ENCODE assay signal across 24 cellular contexts in genomic region chr1:51442198-51442597, GRCh38.
DNase-seq lines count a peak whose midpoint lies in the region; ATAC-seq and TF ChIP-seq lines count a peak whose summit lies in the region.
"Had no signal": no experiment of that assay in that cellular context is flagged by ENCODE, and none has a peak within 500 bp of the region (broad histone marks: within the 10 kb centered on the region; RNA-seq: fewer than 3 reads in every experiment).

No MANE protein-coding gene starts in this region.

- no peak overlapping the region for H2AK5ac ChIP-seq in neuronal stem cell (ENCODE audit: low read depth, low read length)

- H4K91ac ChIP-seq in neuronal stem cell (ENCODE audit: low read depth, low read length, poor library complexity) = no peak overlapping the region

- no peak overlapping the region for H3K4me3 ChIP-seq in HEK293 (ENCODE audit: low read depth, low read length)
- no peak overlapping the region for H3K4me3 ChIP-seq in neuronal stem cell (ENCODE audit: low read length in 2 of 2)
- H3K4me3 ChIP-seq: body of pancreas, colonic mucosa, heart right ventricle, upper lobe of right lung had no signal

- H3K27ac ChIP-seq in HEK293 (ENCODE audit: extremely low read depth, low read depth, low read length) (no peak overlapping the region), neuronal stem cell (replicated peaks; ENCODE audit: low read length) (no peak overlapping the region)
- H3K27ac ChIP-seq: body of pancreas, colonic mucosa, KMS-11, upper lobe of right lung had no signal

- no peak overlapping the region for H4K8ac ChIP-seq in neuronal stem cell (ENCODE audit: low read depth, low read length)

- H3K36me3 Mint-ChIP-seq in activated CD8-positive, alpha-beta T cell treated with anti-CD3 and anti-CD28 coated beads for 36 hours (ENCODE audit: low read depth) = peaks cover 29% of the 10 kb centered on the region
- H3K36me3 Mint-ChIP-seq in immature natural killer cell = peaks cover 9 to 26% (median 15%) of the 10 kb centered on the region in 3 donors

- H3K23ac ChIP-seq in neuronal stem cell (ENCODE audit: low read depth, low read length, poor library complexity) = no peak overlapping the region

- no peak overlapping the region for H3K14ac ChIP-seq in neuronal stem cell (ENCODE audit: low read length)

- peak overlapping the region; percentile 80 for H3K27ac Mint-ChIP-seq in activated CD8-positive, alpha-beta T cell treated with anti-CD3 and anti-CD28 coated beads for 36 hours
- H3K27ac Mint-ChIP-seq in immature natural killer cell = peak overlapping the region; percentile 6 to 90 (median 74)
- H3K27ac Mint-ChIP-seq: WTC11 had no signal

- H2AFZ ChIP-seq in neuronal stem cell (ENCODE audit: low read length) = no peak overlapping the region

- no peak overlapping the region for H3K4me2 ChIP-seq in neuronal stem cell (ENCODE audit: insufficient read depth, low read length, poor library complexity, severe bottlenecking)
- H3K4me2 ChIP-seq: KMS-11 had no signal

- POLR2A ChIA-PET in HEK293 (lab: Yijun Ruan, JAX) = no interaction called here
- POLR2A ChIA-PET in activated CD8-positive, alpha-beta T cell treated with anti-CD3 and anti-CD28 coated beads for 36 hours (lab: Charles Lee) = no interaction called here

- H3K9me3 ChIP-seq in HEK293 (ENCODE audit: control insufficient read depth, insufficient read depth, low read depth, low read length) (no peaks in the 10 kb centered on the region), neuronal stem cell (replicated peaks in 1 of 2; ENCODE audit: control insufficient read depth in 2 of 2, insufficient read depth in 1 of 2, low read depth in 1 of 2, low read length in 2 of 2) (no peaks in the 10 kb centered on the region)
- H3K9me3 ChIP-seq: body of pancreas, colonic mucosa, heart right ventricle, upper lobe of right lung had no signal

- H3K27me3 ChIP-seq in neuronal stem cell (ENCODE audit: control insufficient read depth in 3 of 3, insufficient read depth in 3 of 3, low read depth in 1 of 3, low read length in 3 of 3) = no peaks in the 10 kb centered on the region
- H3K27me3 ChIP-seq: body of pancreas, colonic mucosa, heart right ventricle, upper lobe of right lung had no signal

- H3K4me3 Mint-ChIP-seq in activated CD8-positive, alpha-beta T cell treated with anti-CD3 and anti-CD28 coated beads for 36 hours = no peak overlapping the region
- H3K4me3 Mint-ChIP-seq in immature natural killer cell = peak overlapping the region in 4 of 5 donors; percentile 19 to 76 (median 44)
- H3K4me3 Mint-ChIP-seq: WTC11 had no signal

- no peak overlapping the region for H2BK15ac ChIP-seq in neuronal stem cell (ENCODE audit: low read length)

- CTCF ChIA-PET in HEK293 (lab: Yijun Ruan, JAX) = interaction anchor here (0.7 kb wide), 1 partner anchor 9 kb away, joined by 5 read pairs; no protein-coding TSS in a partner anchor
- CTCF ChIA-PET in activated CD8-positive, alpha-beta T cell treated with anti-CD3 and anti-CD28 coated beads for 36 hours (lab: Charles Lee) = interaction anchor here (1.4 kb wide), 1 partner anchor 94 kb away, joined by 3 read pairs; no protein-coding TSS in a partner anchor

- no peak overlapping the region for H2BK120ac ChIP-seq in neuronal stem cell (ENCODE audit: low read depth, low read length)

- ATAC-seq in GM18511 (IDR thresholded peaks at IDR 0.05; ENCODE audit: unreplicated experiment) (peak; percentile 34), HG03521 (IDR thresholded peaks at IDR 0.05; ENCODE audit: unreplicated experiment) (no peak), HG02610 (IDR thresholded peaks at IDR 0.05; ENCODE audit: unreplicated experiment) (no peak)
- ATAC-seq in activated CD8-positive, alpha-beta T cell treated with anti-CD3 and anti-CD28 coated beads for 36 hours = no peak
- ATAC-seq: body of pancreas, HCT116, heart right ventricle, SK-N-SH treated with all-trans-retinoic acid at 6 μM for 48 hours, upper lobe of right lung, WTC11 had no signal

- no peak overlapping the region for H3K4ac ChIP-seq in neuronal stem cell (ENCODE audit: low read length)

- no peak for TF ChIP-seq CTCF in HEK293 (tag by site-specific recombination; IDR thresholded peaks at IDR 0.05)
- no peak for TF ChIP-seq CTCF in activated CD8-positive, alpha-beta T cell treated with anti-CD3 and anti-CD28 coated beads for 36 hours (IDR thresholded peaks at IDR 0.05)

- H3K36me3 ChIP-seq in HEK293 (ENCODE audit: control insufficient read depth in 2 of 2, insufficient read depth in 1 of 2, low read length in 2 of 2) (peaks cover 0 to 27% of the 10 kb centered on the region in 2 experiments), neuronal stem cell (replicated peaks in 1 of 2; ENCODE audit: control insufficient read depth in 2 of 2, insufficient read depth in 2 of 2, low read length in 2 of 2) (peaks cover 0 to 27% of the 10 kb centered on the region in 2 donors)

- no peak for DNase-seq in activated CD8-positive, alpha-beta T cell treated with anti-CD3 and anti-CD28 coated beads for 36 hours
- DNase-seq in immature natural killer cell (peak; percentile 5 to 29 (median 7)), neuronal stem cell (ENCODE audit: low spot score) (no peak), SK-N-DZ (ENCODE audit: low spot score) (no peak)
- DNase-seq: body of pancreas; CD4-positive, alpha-beta memory T cell; colonic mucosa; heart right ventricle; NCI-H1092 treated with DMSO at 0.1 percent for 48 hours; NCI-H2081; NCI-H446; retina; RPMI8226; stimulated activated CD4-positive, alpha-beta T cell treated with anti-CD3 and anti-CD28 coated beads, Interleukin-4, amount 100 ng/mL, for 4 hours; T-helper 9 cell; upper lobe of right lung had no signal

- no peak overlapping the region for H2BK12ac ChIP-seq in neuronal stem cell (ENCODE audit: low read length)

- H3K9me3 Mint-ChIP-seq in activated CD8-positive, alpha-beta T cell treated with anti-CD3 and anti-CD28 coated beads for 36 hours = no peaks in the 10 kb centered on the region
- no peaks in the 10 kb centered on the region for H3K9me3 Mint-ChIP-seq in immature natural killer cell
- H3K9me3 Mint-ChIP-seq: CD4-positive, alpha-beta memory T cell; WTC11 had no signal

- intact Hi-C loops in activated CD8-positive, alpha-beta T cell treated with anti-CD3 and anti-CD28 coated beads for 36 hours (cut with micrococcal nuclease) = no loop called here

- H3K4me1 Mint-ChIP-seq in activated CD8-positive, alpha-beta T cell treated with anti-CD3 and anti-CD28 coated beads for 36 hours (ENCODE audit: low read depth) = peaks cover 47% of the 10 kb centered on the region
- H3K4me1 Mint-ChIP-seq in immature natural killer cell = peaks cover 36 to 42% of the 10 kb centered on the region in 2 donors
- H3K4me1 Mint-ChIP-seq: WTC11 had no signal

- H2BK5ac ChIP-seq in neuronal stem cell (ENCODE audit: low read length) = no peak overlapping the region

- H3K4me1 ChIP-seq in HEK293 (ENCODE audit: control insufficient read depth, insufficient read depth, low read length) = peaks cover 9% of the 10 kb centered on the region
- H3K4me1 ChIP-seq in neuronal stem cell (ENCODE audit: control insufficient read depth in 2 of 2, insufficient read depth in 1 of 2, low read depth in 1 of 2, low read length in 2 of 2) = no peaks in the 10 kb centered on the region
- H3K4me1 ChIP-seq: colonic mucosa had no signal

- H3K79me1 ChIP-seq in neuronal stem cell (ENCODE audit: low read depth, low read length) = no peaks in the 10 kb centered on the region

- no peak overlapping the region for H3K18ac ChIP-seq in neuronal stem cell (ENCODE audit: low read length)

- no peak overlapping the region for H3K9ac ChIP-seq in neuronal stem cell (ENCODE audit: low read depth, low read length, poor library complexity)
- H3K9ac ChIP-seq: KMS-11 had no signal

- H3K27me3 Mint-ChIP-seq in activated CD8-positive, alpha-beta T cell treated with anti-CD3 and anti-CD28 coated beads for 36 hours = no peaks in the 10 kb centered on the region
- no peaks in the 10 kb centered on the region for H3K27me3 Mint-ChIP-seq in immature natural killer cell (ENCODE audit: low read depth in 3 of 3)
- H3K27me3 Mint-ChIP-seq: CD4-positive, alpha-beta memory T cell had no signal

TF ChIP-seq in HEK293, 187 proteins besides CTCF, POLR2A, EP300 and RAD21 (continues in another document):
- no peak for TF ChIP-seq GLI4 (tag by site-specific recombination; IDR thresholded peaks at IDR 0.05)
- TF ChIP-seq PRDM6 (tag by site-specific recombination; IDR thresholded peaks at IDR 0.05) = peak; percentile 91
- TF ChIP-seq SCRT2 (tag by site-specific recombination; IDR thresholded peaks at IDR 0.05) = 0 out of 2 replicates have a peak, but pooled peaks have one; percentile 26
- peak; percentile 39; the same call in 1 of the 2 replicates for TF ChIP-seq ZNF629 (tag by site-specific recombination; IDR thresholded peaks at IDR 0.05)
- TF ChIP-seq ZNF26 (tag by site-specific recombination; IDR thresholded peaks at IDR 0.05) = no peak
- peak; percentile 57; the same call in 1 of the 2 replicates for TF ChIP-seq ZNF366 (tag by site-specific recombination; conservative IDR thresholded peaks at IDR 0.05)
- 0 out of 2 replicates have a peak, but pooled peaks have one; percentile 20 for TF ChIP-seq ZEB2 (tag by site-specific recombination; IDR thresholded peaks at IDR 0.05)
- TF ChIP-seq FEZF1 (tag by site-specific recombination; IDR thresholded peaks at IDR 0.05) = 0 out of 2 replicates have a peak, but pooled peaks have one; percentile 36

Comparison
In these comparisons a context has a peak if more than half of its experiments do, and no peak if none do; other contexts are left out.
1. DNase-seq: peak in immature natural killer cell (3 of 3); none in activated CD8-positive, alpha-beta T cell treated with anti-CD3 and anti-CD28 coated beads for 36 hours (single experiment), neuronal stem cell (single experiment) and SK-N-DZ (single experiment).